Comparison of ENCODE assay signal across 23 cellular contexts in the genomic region with DNA sequence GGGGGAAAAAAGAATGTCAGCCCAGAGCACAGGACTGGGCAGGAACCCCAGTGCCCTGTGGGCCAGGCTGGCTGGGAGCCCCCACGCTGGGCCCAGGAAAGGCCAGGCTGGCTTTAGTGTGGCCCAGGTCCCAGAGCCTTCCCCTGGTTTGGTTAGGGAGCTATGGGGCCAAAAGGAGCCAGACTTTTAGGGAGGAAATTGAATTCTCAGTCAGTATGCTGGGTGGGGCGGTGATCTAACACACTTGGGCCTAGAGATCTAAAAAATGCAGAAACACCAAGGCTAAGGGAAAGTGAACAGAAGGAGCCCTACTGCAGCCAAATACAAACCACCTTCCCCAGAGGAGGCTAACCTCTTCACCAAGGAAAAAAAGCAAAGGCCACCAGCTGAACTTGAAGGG.
DNase-seq lines count a peak whose midpoint lies in the region; ATAC-seq, FAIRE-seq and TF ChIP-seq lines count a peak whose summit lies in the region.
"Had no signal": no experiment of that assay in that cellular context is flagged by ENCODE, and none has a peak within 500 bp of the region (broad histone marks: within the 10 kb centered on the region; RNA-seq: fewer than 3 reads in every experiment).

No MANE protein-coding gene starts in this region.

- DNase-seq in activated CD4-positive, alpha-beta T cell treated with anti-CD3 and anti-CD28 coated beads, Interleukin-2, amount 10 ng/mL, durations not matched to agents 7 days and 5 days, result no peak
- no peak for DNase-seq in activated CD4-positive, alpha-beta T cell treated with anti-CD3 and anti-CD28 coated beads for 4 hours
- DNase-seq in PC-3 (no peak), frontal cortex (ENCODE audit: low spot score in 2 of 2) (no peak), middle frontal gyrus (ENCODE audit: extremely low spot score, low spot score) (no peak), COR-L47 (lab: John Stamatoyannopoulos, UW) (no peak)
- no peak for DNase-seq in stimulated activated effector memory CD8-positive, alpha-beta T cell treated with anti-CD3 and anti-CD28 coated beads, Interleukin-12 subunit alpha, Interleukin-12 subunit beta, amount 100 ng/mL, for 72 hours (ENCODE audit: low spot score in 2 of 2)
- DNase-seq: activated CD4-positive, CD25-positive, alpha-beta regulatory T cell treated with anti-CD3 and anti-CD28 coated beads, Interleukin-2, amount 50 U/mL, for 72 hours; dermis blood vessel endothelial cell; HCEC 1CT; left ventricle myocardium superior; NCI-H2029; NCI-H510A treated with DMSO at 0.1 percent for 48 hours; pancreas; small intestine; stimulated activated CD4-positive, alpha-beta T cell treated with anti-CD3 and anti-CD28 coated beads, Interleukin-4, amount 100 ng/mL, for 1 hour had no signal

- peak overlapping the region; percentile 60 for H3K9ac ChIP-seq in PC-3 (ENCODE audit: low read length)

- peaks cover 6% of the 10 kb centered on the region for H3F3A ChIP-seq in PC-3 (ENCODE audit: low read length, unreplicated experiment)

- no peak overlapping the region for H3K4me3 ChIP-seq in PC-3 (ENCODE audit: low read length)
- no peak overlapping the region for H3K4me3 ChIP-seq in esophagus (ENCODE audit: low read depth in 1 of 2, low read length in 2 of 2)
- H3K4me3 ChIP-seq: A549, pancreas, SJSA1 had no signal

- H3K9me3 ChIP-seq in PC-3 (ENCODE audit: low read length) (no peaks in the 10 kb centered on the region), esophagus (ENCODE audit: control insufficient read depth in 2 of 2, insufficient read depth in 1 of 2, low read depth in 1 of 2, low read length in 1 of 2) (peaks cover 0 to 11% of the 10 kb centered on the region in 2 donors)
- H3K9me3 ChIP-seq: A549, pancreas, SJSA1 had no signal

- H3K36me3 Mint-ChIP-seq in activated CD4-positive, alpha-beta T cell treated with anti-CD3 and anti-CD28 coated beads, Interleukin-2, amount 10 ng/mL, durations not matched to agents 7 days and 5 days (ENCODE audit: low read depth), result no peaks in the 10 kb centered on the region
- H3K36me3 Mint-ChIP-seq in stimulated activated effector memory CD8-positive, alpha-beta T cell treated with anti-CD3 and anti-CD28 coated beads, Interleukin-12 subunit alpha, Interleukin-12 subunit beta, amount 100 ng/mL, for 72 hours, result no peaks in the 10 kb centered on the region
- H3K36me3 Mint-ChIP-seq: activated naive CD8-positive, alpha-beta T cell; IgD-negative memory B cell had no signal

- CTCF ChIA-PET in activated CD4-positive, alpha-beta T cell treated with anti-CD3 and anti-CD28 coated beads, Interleukin-2, amount 10 ng/mL, durations not matched to agents 7 days and 5 days (lab: Charles Lee), result no interaction called here
- CTCF ChIA-PET in PC-3 (lab: Charles Lee), result no interaction called here

- POLR2A ChIA-PET in activated CD4-positive, alpha-beta T cell treated with anti-CD3 and anti-CD28 coated beads, Interleukin-2, amount 10 ng/mL, durations not matched to agents 7 days and 5 days (lab: Charles Lee), result no interaction called here
- POLR2A ChIA-PET in PC-3 (lab: Charles Lee; ENCODE audit: unreplicated experiment), result no interaction called here

- no peaks in the 10 kb centered on the region for H3K27me3 ChIP-seq in PC-3 (ENCODE audit: low read length)
- H3K27me3 ChIP-seq in esophagus (ENCODE audit: control insufficient read depth in 1 of 2, insufficient read depth in 2 of 2, low read length in 2 of 2), result no peaks in the 10 kb centered on the region
- H3K27me3 ChIP-seq: pancreas, SJSA1 had no signal

- peaks cover 2% of the 10 kb centered on the region for H3K9me3 Mint-ChIP-seq in activated CD4-positive, alpha-beta T cell treated with anti-CD3 and anti-CD28 coated beads, Interleukin-2, amount 10 ng/mL, durations not matched to agents 7 days and 5 days
- no peaks in the 10 kb centered on the region for H3K9me3 Mint-ChIP-seq in stimulated activated effector memory CD8-positive, alpha-beta T cell treated with anti-CD3 and anti-CD28 coated beads, Interleukin-12 subunit alpha, Interleukin-12 subunit beta, amount 100 ng/mL, for 72 hours

- intact Hi-C loops in PC-3 (cut with micrococcal nuclease), result no loop called here

- H3K4me1 ChIP-seq in PC-3 (ENCODE audit: insufficient read depth, low read length) (peaks cover 41% of the 10 kb centered on the region), esophagus (ENCODE audit: control insufficient read depth in 2 of 2, insufficient read depth in 2 of 2, low read length in 1 of 2) (peaks cover 0 to 15% of the 10 kb centered on the region in 2 donors)
- H3K4me1 ChIP-seq: A549, pancreas, SJSA1 had no signal

- peak overlapping the region; percentile 78 for H3K27ac Mint-ChIP-seq in activated CD4-positive, alpha-beta T cell treated with anti-CD3 and anti-CD28 coated beads, Interleukin-2, amount 10 ng/mL, durations not matched to agents 7 days and 5 days
- H3K27ac Mint-ChIP-seq in stimulated activated effector memory CD8-positive, alpha-beta T cell treated with anti-CD3 and anti-CD28 coated beads, Interleukin-12 subunit alpha, Interleukin-12 subunit beta, amount 100 ng/mL, for 72 hours, result peak overlapping the region; percentile 39
- H3K27ac Mint-ChIP-seq: activated naive CD8-positive, alpha-beta T cell; IgD-negative memory B cell had no signal

- no peak overlapping the region for H3K4me3 Mint-ChIP-seq in activated CD4-positive, alpha-beta T cell treated with anti-CD3 and anti-CD28 coated beads, Interleukin-2, amount 10 ng/mL, durations not matched to agents 7 days and 5 days
- no peak overlapping the region for H3K4me3 Mint-ChIP-seq in stimulated activated effector memory CD8-positive, alpha-beta T cell treated with anti-CD3 and anti-CD28 coated beads, Interleukin-12 subunit alpha, Interleukin-12 subunit beta, amount 100 ng/mL, for 72 hours
- H3K4me3 Mint-ChIP-seq: activated naive CD8-positive, alpha-beta T cell; IgD-negative memory B cell had no signal

- H3K27me3 Mint-ChIP-seq in activated CD4-positive, alpha-beta T cell treated with anti-CD3 and anti-CD28 coated beads, Interleukin-2, amount 10 ng/mL, durations not matched to agents 7 days and 5 days, result peaks cover 4% of the 10 kb centered on the region
- H3K27me3 Mint-ChIP-seq: activated naive CD8-positive, alpha-beta T cell had no signal

- H3K4me2 ChIP-seq in PC-3 (ENCODE audit: low read length), result peak overlapping the region; percentile 50
- H3K4me2 ChIP-seq: A549 had no signal

- H3K36me3 ChIP-seq in PC-3 (ENCODE audit: low read depth, low read length) (no peaks in the 10 kb centered on the region), esophagus (ENCODE audit: control insufficient read depth in 2 of 2, insufficient read depth in 2 of 2, low read length in 1 of 2) (no peaks in the 10 kb centered on the region)
- H3K36me3 ChIP-seq: pancreas, SJSA1 had no signal

- H2AFZ ChIP-seq in PC-3 (ENCODE audit: low read length), result peak overlapping the region; percentile 66

- H3K79me2 ChIP-seq in PC-3 (ENCODE audit: low read length), result no peaks in the 10 kb centered on the region

- TF ChIP-seq CTCF in PC-3 (conservative IDR thresholded peaks at IDR 0.05; ENCODE audit: low read depth, low read length), result no peak

- peaks cover 18% of the 10 kb centered on the region for H3K4me1 Mint-ChIP-seq in activated CD4-positive, alpha-beta T cell treated with anti-CD3 and anti-CD28 coated beads, Interleukin-2, amount 10 ng/mL, durations not matched to agents 7 days and 5 days
- H3K4me1 Mint-ChIP-seq in stimulated activated effector memory CD8-positive, alpha-beta T cell treated with anti-CD3 and anti-CD28 coated beads, Interleukin-12 subunit alpha, Interleukin-12 subunit beta, amount 100 ng/mL, for 72 hours, result peaks cover 11% of the 10 kb centered on the region

- H4K20me1 ChIP-seq in PC-3 (ENCODE audit: low read length), result no peaks in the 10 kb centered on the region

- no TSS peak for BruUV-seq in PC-3 (replicated peaks; lab: Mats Ljungman, UMichigan)

- no peaks in the 10 kb centered on the region for H3K9me2 ChIP-seq in PC-3 (replicated peaks; ENCODE audit: low read length)

- FAIRE-seq in frontal cortex (lab: Jason Lieb, UNC), result no peak
- FAIRE-seq: A549, G401.6, pancreas, small intestine had no signal

- WGBS in esophagus, 2 donors, result 79 to 96% methylated on average over 2 of the region's 2 CpGs

- H3K27ac ChIP-seq in PC-3 (ENCODE audit: low read length), result peak overlapping the region; percentile 94
- peak overlapping the region; percentile 91 to 97 for H3K27ac ChIP-seq in esophagus (ENCODE audit: low read depth in 2 of 2, low read length in 1 of 2)
- H3K27ac ChIP-seq: A549, C4-2B, pancreas, SJSA1 had no signal

- no peak for ATAC-seq in PC-3
- no peak for ATAC-seq in stimulated activated effector memory CD8-positive, alpha-beta T cell treated with anti-CD3 and anti-CD28 coated beads, Interleukin-12 subunit alpha, Interleukin-12 subunit beta, amount 100 ng/mL, for 72 hours
- ATAC-seq: A549, left ventricle myocardium superior, pancreas had no signal
